Comparison of ENCODE assay signal across 1 cellular context in the genomic region with DNA sequence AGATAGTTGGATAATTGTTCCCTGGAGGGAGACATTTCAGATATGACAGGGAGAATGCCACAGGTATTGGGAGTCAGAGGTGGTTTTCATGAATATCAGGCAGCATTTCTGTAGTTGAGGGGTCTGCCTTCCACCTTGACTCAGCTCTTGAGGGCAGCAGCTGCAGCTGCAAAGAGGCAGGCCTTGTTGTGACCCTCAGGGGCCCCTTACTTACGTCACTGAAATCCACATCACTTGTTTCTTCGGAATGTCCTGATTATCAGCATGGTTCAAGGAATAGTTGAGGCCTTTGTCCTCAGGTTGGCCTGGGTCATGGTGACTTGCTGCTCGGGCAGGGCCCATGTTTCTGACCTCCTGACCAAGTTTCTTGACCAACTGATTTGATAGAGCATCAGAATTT.
A peak's percentile ranks its signal among the peaks of the same experiment; 100 is the strongest.
TF ChIP-seq lines count a peak whose summit lies in the region.

No MANE protein-coding gene starts in this region.

TF ChIP-seq in HepG2, 621 proteins besides CTCF, POLR2A, EP300 and RAD21:
- 0 out of 2 replicates have a peak, but pooled peaks have one; percentile 7 for TF ChIP-seq POGZ (CRISPR knock-in tag; IDR thresholded peaks at IDR 0.05)
- TF ChIP-seq, protein P1, sequence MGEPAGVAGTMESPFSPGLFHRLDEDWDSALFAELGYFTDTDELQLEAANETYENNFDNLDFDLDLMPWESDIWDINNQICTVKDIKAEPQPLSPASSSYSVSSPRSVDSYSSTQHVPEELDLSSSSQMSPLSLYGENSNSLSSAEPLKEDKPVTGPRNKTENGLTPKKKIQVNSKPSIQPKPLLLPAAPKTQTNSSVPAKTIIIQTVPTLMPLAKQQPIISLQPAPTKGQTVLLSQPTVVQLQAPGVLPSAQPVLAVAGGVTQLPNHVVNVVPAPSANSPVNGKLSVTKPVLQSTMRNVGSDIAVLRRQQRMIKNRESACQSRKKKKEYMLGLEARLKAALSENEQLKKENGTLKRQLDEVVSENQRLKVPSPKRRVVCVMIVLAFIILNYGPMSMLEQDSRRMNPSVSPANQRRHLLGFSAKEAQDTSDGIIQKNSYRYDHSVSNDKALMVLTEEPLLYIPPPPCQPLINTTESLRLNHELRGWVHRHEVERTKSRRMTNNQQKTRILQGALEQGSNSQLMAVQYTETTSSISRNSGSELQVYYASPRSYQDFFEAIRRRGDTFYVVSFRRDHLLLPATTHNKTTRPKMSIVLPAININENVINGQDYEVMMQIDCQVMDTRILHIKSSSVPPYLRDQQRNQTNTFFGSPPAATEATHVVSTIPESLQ (CRISPR knock-in tag; conservative IDR thresholded peaks at IDR 0.05) = no peak
- 0 out of 2 replicates have a peak, but pooled peaks have one; percentile 15 for TF ChIP-seq ZMYM4 (CRISPR knock-in tag; IDR thresholded peaks at IDR 0.05)
- TF ChIP-seq, protein P2, sequence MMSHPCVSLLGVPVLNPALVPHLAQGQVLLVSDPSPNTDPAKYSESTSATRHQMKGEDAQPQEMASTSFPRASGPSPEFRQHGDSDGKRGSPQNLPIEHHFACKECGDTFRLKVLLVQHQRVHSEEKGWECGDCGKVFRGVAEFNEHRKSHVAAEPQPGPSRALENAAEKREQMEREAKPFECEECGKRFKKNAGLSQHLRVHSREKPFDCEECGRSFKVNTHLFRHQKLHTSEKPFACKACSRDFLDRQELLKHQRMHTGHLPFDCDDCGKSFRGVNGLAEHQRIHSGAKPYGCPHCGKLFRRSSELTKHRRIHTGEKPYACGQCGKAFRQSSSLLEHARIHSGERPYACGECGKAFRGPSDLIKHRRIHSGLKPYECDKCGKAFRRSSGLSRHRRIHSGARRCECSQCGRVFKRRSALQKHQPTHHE (CRISPR knock-in tag; IDR thresholded peaks at IDR 0.05; ENCODE audit: borderline replicate concordance) = no peak
